8 cellular contexts compared by ENCODE assay signal in genomic region chr11:96014234-96014633, GRCh38.
DNase-seq lines count a peak whose midpoint lies in the region; TF ChIP-seq lines count a peak whose summit lies in the region.

No MANE protein-coding gene starts in this region.

- no peak for TF ChIP-seq RAD21 in neural cell (conservative IDR thresholded peaks at IDR 0.05)

- H3K4me1 ChIP-seq in Loucy (ENCODE audit: insufficient read depth, low read length, poor library complexity, severe bottlenecking) (peaks cover 46% of the 10 kb centered on the region), sigmoid colon (peaks cover 0 to 13% (median 10%) of the 10 kb centered on the region in 4 donors)

- no peaks in the 10 kb centered on the region for H3K36me3 Mint-ChIP-seq in activated naive CD8-positive, alpha-beta T cell

- H3K27me3 Mint-ChIP-seq in activated naive CD8-positive, alpha-beta T cell, result no peaks in the 10 kb centered on the region

- H3K9me3 Mint-ChIP-seq in activated naive CD8-positive, alpha-beta T cell (ENCODE audit: low read depth), result no peaks in the 10 kb centered on the region

- H3K79me2 ChIP-seq in Loucy (ENCODE audit: insufficient read depth, low read length), result no peaks in the 10 kb centered on the region
- H3K79me2 ChIP-seq in neural cell (replicated peaks; ENCODE audit: insufficient read depth, low read length), result no peaks in the 10 kb centered on the region

- H3K4me3 Mint-ChIP-seq in activated naive CD8-positive, alpha-beta T cell, result peak overlapping the region; percentile 72

- intact Hi-C loops in sigmoid colon (cut with DNase I), result no loop called here

- DNase-seq in activated T-cell treated with anti-CD3 and anti-CD28 coated beads for 4 hours (peak; percentile 20), sigmoid colon (no peak), erythroblast (lab: John Stamatoyannopoulos, UW) (no peak), cerebellar nuclear complex (lab: John Stamatoyannopoulos, UW) (no peak)
- no peak for DNase-seq in activated T-cell treated with anti-CD3 and anti-CD28 coated beads, Interleukin-2, amount 50 U/mL, for 48 hours

- H3K36me3 ChIP-seq in Loucy (ENCODE audit: insufficient read depth, low read length) (no peaks in the 10 kb centered on the region), neural cell (ENCODE audit: insufficient read depth, low read length) (no peaks in the 10 kb centered on the region), sigmoid colon (no peaks in the 10 kb centered on the region)

- no peaks in the 10 kb centered on the region for H3K9me3 ChIP-seq in Loucy (ENCODE audit: insufficient read depth, low read depth, low read length)
- H3K9me3 ChIP-seq in neural cell (ENCODE audit: low read length), result no peaks in the 10 kb centered on the region
- H3K9me3 ChIP-seq in sigmoid colon, result no peaks in the 10 kb centered on the region

- 44 to 71% methylated on average over 3 of the region's 3 CpGs for WGBS in sigmoid colon, 2 donors

- peak overlapping the region; percentile 93 for H3K27ac Mint-ChIP-seq in activated naive CD8-positive, alpha-beta T cell

- peaks cover 66% of the 10 kb centered on the region for H3K4me1 Mint-ChIP-seq in activated naive CD8-positive, alpha-beta T cell (ENCODE audit: low read depth)

- H4K20me1 ChIP-seq in Loucy (ENCODE audit: insufficient read depth, low read length, poor library complexity, severe bottlenecking) (no peaks in the 10 kb centered on the region), neural cell (ENCODE audit: insufficient read depth) (no peaks in the 10 kb centered on the region)

- TF ChIP-seq EP300 in neural cell (conservative IDR thresholded peaks at IDR 0.05; ENCODE audit: poor library complexity, severe bottlenecking) (no peak), sigmoid colon (IDR thresholded peaks at IDR 0.05) (no peak)

- H3K9me2 ChIP-seq in Loucy (replicated peaks; ENCODE audit: low read depth, low read length), result no peaks in the 10 kb centered on the region
- no peaks in the 10 kb centered on the region for H3K9me2 ChIP-seq in neural cell (ENCODE audit: insufficient read depth, low read length)

- H3F3A ChIP-seq in Loucy (ENCODE audit: low read depth) (no peaks in the 10 kb centered on the region), neural cell (ENCODE audit: insufficient read depth, low read length, poor library complexity, severe bottlenecking) (no peaks in the 10 kb centered on the region)

- no peak overlapping the region for H3K9ac ChIP-seq in Loucy (ENCODE audit: low read depth, low read length, poor library complexity, severe bottlenecking)
- H3K9ac ChIP-seq in neural cell (ENCODE audit: low read length), result peak overlapping the region; percentile 13

- H3K4me2 ChIP-seq in Loucy (ENCODE audit: low read depth, low read length, poor library complexity, severe bottlenecking), result peak overlapping the region; percentile 76
- no peak overlapping the region for H3K4me2 ChIP-seq in neural cell (ENCODE audit: low read length)

- no peak for TF ChIP-seq POLR2A in sigmoid colon (IDR thresholded peaks at IDR 0.05)
- no peak for TF ChIP-seq POLR2A in erythroblast (IDR thresholded peaks at IDR 0.05; ENCODE audit: low read length)

- H3K4me3 ChIP-seq in Loucy (ENCODE audit: low read length, poor library complexity, severe bottlenecking) (peak overlapping the region; percentile 27), neural cell (ENCODE audit: low read length) (peak overlapping the region; percentile 10), sigmoid colon (no peak overlapping the region)

- H3K27me3 ChIP-seq in Loucy (ENCODE audit: insufficient read depth, low read length, poor library complexity, severe bottlenecking) (no peaks in the 10 kb centered on the region), neural cell (ENCODE audit: insufficient read depth, low read depth, low read length) (no peaks in the 10 kb centered on the region), sigmoid colon (no peaks in the 10 kb centered on the region)

- H2AFZ ChIP-seq in Loucy (ENCODE audit: low read length) (no peak overlapping the region), neural cell (ENCODE audit: low read depth, low read length) (no peak overlapping the region)

- TF ChIP-seq CTCF in Loucy (conservative IDR thresholded peaks at IDR 0.05; ENCODE audit: low read length) (no peak), neural cell (IDR thresholded peaks at IDR 0.05; ENCODE audit: poor library complexity, severe bottlenecking) (no peak), sigmoid colon (IDR thresholded peaks at IDR 0.05) (no peak)

- H3K27ac ChIP-seq in neural cell (ENCODE audit: low read length), result peak overlapping the region; percentile 39
- H3K27ac ChIP-seq in sigmoid colon, result no peak overlapping the region

TF ChIP-seq in neural cell, 6 proteins besides CTCF, POLR2A, EP300 and RAD21:
- TF ChIP-seq MXI1 (conservative IDR thresholded peaks at IDR 0.05; ENCODE audit: poor library complexity, severe bottlenecking) (no peak), POLR2AphosphoS5 (IDR thresholded peaks at IDR 0.05) (peak; percentile 25)
TF ChIP-seq in neural cell: peak in this region for 1.

Comparison
In these comparisons a context has a peak if more than half of its experiments do, and no peak if none do; other contexts are left out.
1. H3K4me3 ChIP-seq: peak in Loucy (single experiment) and neural cell (single experiment); none in sigmoid colon (0 of 4).